8 cellular contexts compared by ENCODE assay signal in the genomic region with DNA sequence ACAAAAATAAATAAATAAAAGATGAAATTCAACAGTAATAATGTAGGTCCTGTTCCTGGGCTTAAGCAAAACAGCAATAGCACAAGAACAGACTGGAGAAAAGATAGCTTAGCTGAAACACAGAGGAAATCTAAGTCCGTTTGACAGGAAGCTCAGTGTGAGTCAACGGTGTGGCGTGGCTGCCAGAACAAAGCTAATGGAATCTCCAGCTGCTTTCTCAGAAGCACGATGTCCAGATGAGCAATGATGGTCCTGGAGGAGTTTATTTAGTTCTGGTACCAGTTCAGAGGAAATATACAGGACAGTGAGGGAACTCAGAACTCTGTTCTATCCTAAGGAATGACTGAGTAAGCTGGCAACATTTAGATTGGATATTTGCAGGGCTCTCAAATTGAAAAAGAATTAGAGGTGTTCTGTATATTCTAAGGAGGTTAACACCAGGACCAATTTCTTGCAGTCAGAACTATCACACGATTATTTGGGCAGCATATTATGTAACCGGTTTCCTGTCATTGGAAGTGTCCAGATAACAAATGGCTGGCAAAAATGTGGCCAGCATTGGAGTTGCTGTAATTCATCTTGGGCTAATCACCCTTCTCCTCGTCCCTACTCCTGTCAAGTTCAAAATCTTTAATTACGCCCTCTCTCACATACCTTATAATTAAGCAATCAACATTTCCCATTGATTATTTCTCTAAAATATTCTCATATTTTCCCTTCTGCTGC.
DNase-seq lines count a peak whose midpoint lies in the region; ATAC-seq lines count a peak whose summit lies in the region.

No MANE protein-coding gene starts in this region.

- peak overlapping the region; percentile 46 for H3K4me3 Mint-ChIP-seq in activated naive CD8-positive, alpha-beta T cell treated with anti-CD3 and anti-CD28 coated beads, Interleukin-2, amount 50 U/mL, for 24 hours
- no peak overlapping the region for H3K4me3 Mint-ChIP-seq in stimulated activated memory B cell treated with anti-CD40 and anti-IgM and Interleukin-4, amounts not matched to agents 10 μg/mL and 1 μg/mL and 100 μg/mL, for 72 hours

- H3K36me3 Mint-ChIP-seq in activated naive CD8-positive, alpha-beta T cell treated with anti-CD3 and anti-CD28 coated beads, Interleukin-2, amount 50 U/mL, for 24 hours (ENCODE audit: low read depth) = no peaks in the 10 kb centered on the region
- no peaks in the 10 kb centered on the region for H3K36me3 Mint-ChIP-seq in stimulated activated memory B cell treated with anti-CD40 and anti-IgM and Interleukin-4, amounts not matched to agents 10 μg/mL and 1 μg/mL and 100 μg/mL, for 72 hours

- H3K27ac Mint-ChIP-seq in activated naive CD8-positive, alpha-beta T cell treated with anti-CD3 and anti-CD28 coated beads, Interleukin-2, amount 50 U/mL, for 24 hours = peak overlapping the region; percentile 86
- no peak overlapping the region for H3K27ac Mint-ChIP-seq in stimulated activated memory B cell treated with anti-CD40 and anti-IgM and Interleukin-4, amounts not matched to agents 10 μg/mL and 1 μg/mL and 100 μg/mL, for 72 hours

- peak; percentile 33 for DNase-seq in stimulated activated CD4-positive, alpha-beta T cell treated with anti-CD3 and anti-CD28 coated beads, Interleukin-15, amount 100 ng/mL, for 24 hours
- DNase-seq in stimulated activated CD4-positive, alpha-beta T cell treated with anti-CD3 and anti-CD28 coated beads, Interleukin-4, amount 100 ng/mL, for 1 hour = no peak
- no peak for DNase-seq in activated naive CD8-positive, alpha-beta T cell treated with anti-CD3 and anti-CD28 coated beads, Interleukin-2, amount 50 U/mL, for 24 hours
- peak; percentile 6 for DNase-seq in left kidney (ENCODE audit: low read depth, low spot score)
- DNase-seq in HAP-1 (ENCODE audit: low spot score in 2 of 2) = no peak
- no peak for DNase-seq in caudate nucleus (lab: John Stamatoyannopoulos, UW)

- H3K27me3 Mint-ChIP-seq in activated naive CD8-positive, alpha-beta T cell treated with anti-CD3 and anti-CD28 coated beads, Interleukin-2, amount 50 U/mL, for 24 hours = no peaks in the 10 kb centered on the region
- H3K27me3 Mint-ChIP-seq in stimulated activated memory B cell treated with anti-CD40 and anti-IgM and Interleukin-4, amounts not matched to agents 10 μg/mL and 1 μg/mL and 100 μg/mL, for 72 hours = no peaks in the 10 kb centered on the region

- no peaks in the 10 kb centered on the region for H3K9me3 ChIP-seq in HAP-1

- no peak overlapping the region for H3K4me3 ChIP-seq in HAP-1

- H3K4me1 Mint-ChIP-seq in activated naive CD8-positive, alpha-beta T cell treated with anti-CD3 and anti-CD28 coated beads, Interleukin-2, amount 50 U/mL, for 24 hours = peaks cover 72% of the 10 kb centered on the region
- H3K4me1 Mint-ChIP-seq in stimulated activated memory B cell treated with anti-CD40 and anti-IgM and Interleukin-4, amounts not matched to agents 10 μg/mL and 1 μg/mL and 100 μg/mL, for 72 hours = peaks cover 25% of the 10 kb centered on the region

- in situ Hi-C loops in HAP-1 (cut with MboI; ENCODE audit: low sequenced_read_pairs) = loop anchor here (25.0 kb wide), 1 partner anchor 151 kb away; the partner anchor contains the start of gene CTAG1A

- peaks cover 3% of the 10 kb centered on the region for H3K4me1 ChIP-seq in HAP-1

- no peak overlapping the region for H3K27ac ChIP-seq in caudate nucleus (ENCODE audit: low read depth, low read length)

- H3K9me3 Mint-ChIP-seq in activated naive CD8-positive, alpha-beta T cell treated with anti-CD3 and anti-CD28 coated beads, Interleukin-2, amount 50 U/mL, for 24 hours = no peaks in the 10 kb centered on the region
- H3K9me3 Mint-ChIP-seq in stimulated activated memory B cell treated with anti-CD40 and anti-IgM and Interleukin-4, amounts not matched to agents 10 μg/mL and 1 μg/mL and 100 μg/mL, for 72 hours = no peaks in the 10 kb centered on the region

- no peaks in the 10 kb centered on the region for H3K36me3 ChIP-seq in HAP-1 (replicated peaks)

- no peaks in the 10 kb centered on the region; the same call in 1 of the 2 replicates for H3K27me3 ChIP-seq in HAP-1 (ENCODE audit: low read depth)

- ATAC-seq in activated naive CD8-positive, alpha-beta T cell treated with anti-CD3 and anti-CD28 coated beads, Interleukin-2, amount 50 U/mL, for 24 hours = peak; percentile 58
- ATAC-seq in HG02840 (IDR thresholded peaks at IDR 0.05; ENCODE audit: low FRiP score, unreplicated experiment) = no peak
- ATAC-seq in stimulated activated memory B cell treated with anti-CD40 and anti-IgM and Interleukin-4, amounts not matched to agents 10 μg/mL and 1 μg/mL and 100 μg/mL, for 72 hours = no peak

Comparison
In these comparisons a context has a peak if more than half of its experiments do, and no peak if none do; other contexts are left out.
1. DNase-seq: peak in stimulated activated CD4-positive, alpha-beta T cell treated with anti-CD3 and anti-CD28 coated beads, Interleukin-15, amount 100 ng/mL, for 24 hours (single experiment) and left kidney (single experiment); none in stimulated activated CD4-positive, alpha-beta T cell treated with anti-CD3 and anti-CD28 coated beads, Interleukin-4, amount 100 ng/mL, for 1 hour (single experiment), activated naive CD8-positive, alpha-beta T cell treated with anti-CD3 and anti-CD28 coated beads, Interleukin-2, amount 50 U/mL, for 24 hours (single experiment), HAP-1 (0 of 2) and caudate nucleus (0 of 61).